Comparison of ENCODE assay signal across 1 cellular context in genomic region chr6:83696674-83697073, GRCh38.
TF ChIP-seq lines count a peak whose summit lies in the region.

No MANE protein-coding gene starts in this region.

TF ChIP-seq in H1, 55 proteins besides CTCF, POLR2A, EP300 and RAD21 (continued from another document):
- TF ChIP-seq CHD7 (IDR thresholded peaks at IDR 0.05; ENCODE audit: insufficient replicate concordance, low read length) (no peak), FOSL1 (IDR thresholded peaks at IDR 0.05; ENCODE audit: insufficient read depth, low read depth, low read length) (no peak), TAF1 (IDR thresholded peaks at IDR 0.05; ENCODE audit: low read depth, low read length) (no peak), POU5F1 (IDR thresholded peaks at IDR 0.05; ENCODE audit: low read depth, low read length) (no peak), SAP30 (IDR thresholded peaks at IDR 0.05; ENCODE audit: insufficient read depth, insufficient replicate concordance, low read length) (no peak), CBX8 (IDR thresholded peaks at IDR 0.05; ENCODE audit: borderline replicate concordance, low read depth, low read length) (no peak), KDM5A (IDR thresholded peaks at IDR 0.05; ENCODE audit: low read length) (no peak)
